Comparison of ENCODE assay signal across 9 cellular contexts in the genomic region with DNA sequence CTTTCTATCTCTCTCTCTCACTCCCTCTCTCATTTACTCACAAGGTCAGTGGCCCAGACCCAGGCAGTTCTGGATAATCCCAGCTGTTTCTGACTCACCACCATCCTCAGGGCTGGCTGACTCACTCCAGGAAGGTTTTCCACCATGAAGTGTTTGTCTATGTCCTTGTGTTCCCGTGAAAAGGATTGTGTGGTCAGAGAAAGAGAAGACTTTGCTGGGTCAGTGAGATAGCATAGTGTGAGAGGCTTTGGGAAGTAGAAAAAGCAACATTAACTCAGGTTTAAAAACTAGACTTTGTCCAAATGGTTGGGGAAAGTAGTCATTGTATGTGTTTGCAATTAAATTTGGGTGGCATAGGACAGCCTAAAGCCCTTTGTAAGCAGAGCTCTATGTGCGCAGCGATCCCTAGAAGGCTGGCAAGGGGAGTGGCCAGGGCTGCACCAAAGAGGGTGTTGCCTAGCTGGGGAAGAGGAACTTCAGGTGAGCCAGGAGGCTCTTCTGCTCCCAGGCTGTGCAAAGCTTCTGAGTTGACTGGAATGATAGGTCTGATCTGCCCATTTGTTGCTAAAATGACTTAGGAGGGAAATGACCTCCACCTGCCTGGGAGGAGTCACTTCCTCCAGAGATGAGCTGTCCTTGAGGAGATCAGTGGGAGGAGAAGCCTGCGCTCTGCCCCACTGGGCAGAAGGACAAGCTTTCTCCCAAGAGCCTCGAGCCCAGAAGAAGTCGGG. TPM values are rescaled to one million over a fixed set of nuclear protein-coding genes. Genes with fewer than 3 reads are reported as not detected.
DNase-seq lines count a peak whose midpoint lies in the region; ATAC-seq and TF ChIP-seq lines count a peak whose summit lies in the region.
"Had no signal": no experiment of that assay in that cellular context is flagged by ENCODE, and none has a peak within 500 bp of the region (broad histone marks: within the 10 kb centered on the region; RNA-seq: fewer than 3 reads in every experiment).

No MANE protein-coding gene starts in this region.

- peaks cover 9% of the 10 kb centered on the region for H3F3A ChIP-seq in MM.1S (ENCODE audit: insufficient read depth, low read length)

- H3K9ac ChIP-seq in MM.1S (ENCODE audit: low read length), result no peak overlapping the region

- no peaks in the 10 kb centered on the region for H3K36me3 Mint-ChIP-seq in chondrocyte (ENCODE audit: low read depth)

- no peaks in the 10 kb centered on the region for H3K79me2 ChIP-seq in MM.1S (ENCODE audit: low read length)

- H3K36me3 ChIP-seq in MM.1S (replicated peaks; ENCODE audit: insufficient read depth, low read length), result no peaks in the 10 kb centered on the region

- TF ChIP-seq CTCF in chondrocyte (IDR thresholded peaks at IDR 0.05), result no peak
- TF ChIP-seq CTCF in MM.1S (IDR thresholded peaks at IDR 0.05; ENCODE audit: low read length), result no peak

- no peaks in the 10 kb centered on the region for H4K20me1 ChIP-seq in MM.1S (ENCODE audit: insufficient read depth, low read length)

- peaks cover 92% of the 10 kb centered on the region for H3K4me1 Mint-ChIP-seq in chondrocyte (ENCODE audit: low read depth)

- H3K4me3 ChIP-seq in MM.1S (ENCODE audit: low read length), result no peak overlapping the region

- peak overlapping the region; percentile 97 for H3K27ac Mint-ChIP-seq in chondrocyte (ENCODE audit: unreplicated experiment)

- no peak overlapping the region for H3K27ac ChIP-seq in MM.1S (ENCODE audit: low read length)

- peaks cover 12% of the 10 kb centered on the region for H3K4me1 ChIP-seq in MM.1S (ENCODE audit: low read length)

- no peak for ATAC-seq in GM19324 (IDR thresholded peaks at IDR 0.05; ENCODE audit: low FRiP score, unreplicated experiment)

- no peaks in the 10 kb centered on the region for H3K9me3 Mint-ChIP-seq in chondrocyte (ENCODE audit: low read depth)

- peak overlapping the region; percentile 8 for H3K4me3 Mint-ChIP-seq in chondrocyte (ENCODE audit: unreplicated experiment)

- H2AFZ ChIP-seq in MM.1S (ENCODE audit: low read length), result no peak overlapping the region

- no peaks in the 10 kb centered on the region for H3K27me3 Mint-ChIP-seq in chondrocyte (ENCODE audit: low read depth)

- H3K27me3 ChIP-seq in MM.1S (replicated peaks; ENCODE audit: insufficient read depth, low read length), result no peaks in the 10 kb centered on the region

- no peaks in the 10 kb centered on the region for H3K9me3 ChIP-seq in MM.1S (replicated peaks; ENCODE audit: insufficient read depth, low read length)

- DNase-seq in EL (peak; percentile 99), NCI-H2196 (lab: John Stamatoyannopoulos, UW; ENCODE audit: unreplicated experiment) (peak; percentile 92), chondrocyte (ENCODE audit: low spot score) (no peak), mucosa of gallbladder (ENCODE audit: low spot score) (peak; percentile 87), NOMO-1 (lab: John Stamatoyannopoulos, UW; ENCODE audit: unreplicated experiment in 2 of 2) (no peak), MM.1S (no peak)
- DNase-seq in stimulated activated CD4-positive, alpha-beta T cell treated with anti-CD3 and anti-CD28 coated beads, Interleukin-1b, Interleukin-23, amount 100 ng/mL, for 48 hours, result no peak

- no peak overlapping the region for H3K4me2 ChIP-seq in MM.1S (ENCODE audit: low read depth, low read length)

- H3K9me2 ChIP-seq in MM.1S (replicated peaks; ENCODE audit: insufficient read depth, low read length), result no peaks in the 10 kb centered on the region

RNA-seq across cellular contexts. Expression of a gene that starts 4.9 kb away (rescaled TPM):
- total RNA-seq in chondrocyte (202 to 241 TPM (median 238 TPM) in 3 replicates), mucosa of gallbladder (431 TPM)

RNA-seq across cellular contexts. Expression of a gene that starts 41.9 kb away (rescaled TPM):
- not detected in 3 replicates for total RNA-seq in chondrocyte
- 35.6 TPM for total RNA-seq in mucosa of gallbladder
- total RNA-seq: mononuclear cell had no signal

Comparison
In these comparisons a context has a peak if more than half of its experiments do, and no peak if none do; other contexts are left out.
1. DNase-seq: peak in EL (single experiment), NCI-H2196 (single experiment) and mucosa of gallbladder (single experiment); none in chondrocyte (single experiment), stimulated activated CD4-positive, alpha-beta T cell treated with anti-CD3 and anti-CD28 coated beads, Interleukin-1b, Interleukin-23, amount 100 ng/mL, for 48 hours (single experiment), NOMO-1 (0 of 2) and MM.1S (single experiment).
2. RNA of a gene that starts 41.9 kb away (total RNA-seq): 35.6 TPM in mucosa of gallbladder (single experiment); not detected in chondrocyte; every median in the first group is over 10 times any median in the second.